Comparison of ENCODE assay signal across 22 cellular contexts in the genomic region with DNA sequence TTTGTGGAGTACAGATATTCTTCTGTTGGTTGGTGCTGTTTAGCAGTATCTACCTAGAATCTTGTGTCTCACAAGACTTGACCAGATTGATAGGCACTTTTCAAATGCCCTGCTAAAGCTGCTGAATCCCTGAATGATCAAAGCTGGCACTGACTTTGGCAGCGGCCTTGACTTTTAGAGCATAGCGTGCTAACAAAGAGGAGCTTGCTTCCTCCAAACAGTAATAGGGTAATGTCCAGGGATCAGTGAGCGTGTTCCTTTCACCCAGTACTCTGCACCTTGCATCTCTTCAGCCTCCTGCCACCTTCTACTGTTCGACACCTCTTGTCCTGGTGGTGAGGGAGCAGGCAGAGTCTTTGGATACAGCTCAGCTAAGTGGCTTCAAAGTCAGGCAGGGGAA.
DNase-seq lines count a peak whose midpoint lies in the region; ATAC-seq and TF ChIP-seq lines count a peak whose summit lies in the region.
"Had no signal": no experiment of that assay in that cellular context is flagged by ENCODE, and none has a peak within 500 bp of the region (broad histone marks: within the 10 kb centered on the region; RNA-seq: fewer than 3 reads in every experiment).

No MANE protein-coding gene starts in this region.

- peak; percentile 22 for DNase-seq in NCI-H82 (lab: John Stamatoyannopoulos, UW)
- DNase-seq in NCI-H82 treated with DMSO at 0.1 percent for 48 hours (lab: John Stamatoyannopoulos, UW; ENCODE audit: unreplicated experiment), result no peak
- no peak for DNase-seq in immature natural killer cell
- no peak for DNase-seq in natural killer cell
- DNase-seq in AG08395 (ENCODE audit: low spot score), result no peak
- no peak for DNase-seq in SIG-M5 (lab: John Stamatoyannopoulos, UW)
- DNase-seq in HFFc6, result no peak
- DNase-seq: ACHN, C1 segment of cervical spinal cord, DMS79, H7, KBM-7, MM.1S, NCI-H1092, NCI-H1436, NCI-H187 treated with DMSO at 0.1 percent for 48 hours, NCI-H2107, NCI-H446 treated with DMSO at 0.1 percent for 48 hours, NCI-H69, SHP77 treated with DMSO at 0.1 percent for 48 hours, SK-N-SH had no signal

- no peaks in the 10 kb centered on the region for H3K36me3 Mint-ChIP-seq in immature natural killer cell
- H3K36me3 Mint-ChIP-seq in natural killer cell, result no peaks in the 10 kb centered on the region
- no peaks in the 10 kb centered on the region for H3K36me3 Mint-ChIP-seq in HFFc6 (ENCODE audit: low read depth)

- ATAC-seq in natural killer cell (no peak), GM21576 (IDR thresholded peaks at IDR 0.05; ENCODE audit: unreplicated experiment) (no peak)

- intact Hi-C loops in natural killer cell (cut with micrococcal nuclease), result no loop called here

- no peaks in the 10 kb centered on the region for H3K9me3 Mint-ChIP-seq in immature natural killer cell
- H3K9me3 Mint-ChIP-seq in natural killer cell, result no peaks in the 10 kb centered on the region
- no peaks in the 10 kb centered on the region for H3K9me3 Mint-ChIP-seq in HFFc6

- H3K27me3 Mint-ChIP-seq in immature natural killer cell (ENCODE audit: low read depth in 3 of 3) (peaks cover 0 to 2% (median 0%) of the 10 kb centered on the region in 3 donors), natural killer cell (ENCODE audit: low read depth in 2 of 2) (no peaks in the 10 kb centered on the region), HFFc6 (ENCODE audit: insufficient read depth) (peaks cover 5% of the 10 kb centered on the region)

- H3K4me1 Mint-ChIP-seq in immature natural killer cell (peaks cover 70 to 78% of the 10 kb centered on the region in 2 donors), natural killer cell (peaks cover 67 to 77% of the 10 kb centered on the region in 2 donors), HFFc6 (ENCODE audit: low read depth) (no peaks in the 10 kb centered on the region)

- H3K4me3 Mint-ChIP-seq in immature natural killer cell (peak overlapping the region in 3 of 5 donors; percentile 36 to 48 (median 41)), natural killer cell (peak overlapping the region; percentile 17), HFFc6 (no peak overlapping the region)

- peak overlapping the region; percentile 70 to 89 (median 80) for H3K27ac Mint-ChIP-seq in immature natural killer cell
- peak overlapping the region; percentile 77 to 81 for H3K27ac Mint-ChIP-seq in natural killer cell
- H3K27ac Mint-ChIP-seq in HFFc6, result no peak overlapping the region

- TF ChIP-seq CTCF in natural killer cell (IDR thresholded peaks at IDR 0.05) (no peak), HFFc6 (IDR thresholded peaks at IDR 0.05) (no peak)
